24 cellular contexts compared by ENCODE assay signal in the genomic region with DNA sequence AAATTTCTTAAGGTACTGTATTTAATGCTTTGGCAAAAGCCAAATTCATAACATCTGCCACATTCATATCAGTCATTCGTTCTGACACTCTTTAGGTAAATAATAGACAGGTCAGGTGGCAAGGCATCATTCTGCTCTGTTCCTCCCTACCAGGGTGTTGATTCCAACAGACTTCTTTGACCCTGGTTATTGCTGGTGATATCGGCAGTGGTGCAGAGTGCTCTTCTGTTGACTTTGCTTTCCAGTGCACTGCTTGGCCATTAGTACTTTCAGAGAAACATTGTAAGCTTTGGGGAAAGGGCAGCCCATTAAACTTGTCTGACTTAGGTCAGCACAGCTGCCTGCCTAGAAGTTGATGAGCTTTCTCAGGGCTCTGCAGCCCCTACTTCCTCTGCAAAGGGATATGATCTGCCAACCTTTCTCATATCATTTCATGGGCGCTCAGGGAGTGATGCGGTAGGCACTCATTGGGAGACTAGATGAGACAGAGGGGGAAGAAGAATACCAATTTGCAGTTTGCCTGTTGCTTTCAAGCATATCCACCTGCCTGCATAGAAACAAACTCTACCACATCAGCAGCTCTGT.
DNase-seq lines count a peak whose midpoint lies in the region; ATAC-seq, FAIRE-seq and TF ChIP-seq lines count a peak whose summit lies in the region.
"Had no signal": no experiment of that assay in that cellular context is flagged by ENCODE, and none has a peak within 500 bp of the region (broad histone marks: within the 10 kb centered on the region; RNA-seq: fewer than 3 reads in every experiment).

No MANE protein-coding gene starts in this region.

- FAIRE-seq in H54 (lab: Jason Lieb, UNC), result no peak
- FAIRE-seq: A549, GM12892, HTR-8/SVneo had no signal

- H3K27ac Mint-ChIP-seq in Calu3 (ENCODE audit: unreplicated experiment) (no peak overlapping the region), endothelial cell (ENCODE audit: unreplicated experiment) (peak overlapping the region; percentile 68)
- H3K27ac Mint-ChIP-seq: B cell; CD4-positive, alpha-beta T cell had no signal

- H3K27me3 Mint-ChIP-seq in Calu3 (ENCODE audit: unreplicated experiment) (no peaks in the 10 kb centered on the region), endothelial cell (ENCODE audit: unreplicated experiment) (no peaks in the 10 kb centered on the region)
- H3K27me3 Mint-ChIP-seq: B cell; CD4-positive, alpha-beta T cell had no signal

- H3K27me3 ChIP-seq in BLaER1 (no peaks in the 10 kb centered on the region), BE2C (no peaks in the 10 kb centered on the region)

- H3K4me3 ChIP-seq in BLaER1, result no peak overlapping the region
- no peak overlapping the region for H3K4me3 ChIP-seq in mucosa of descending colon
- no peak overlapping the region for H3K4me3 ChIP-seq in BE2C (ENCODE audit: low read depth, low read length)
- H3K4me3 ChIP-seq: A549 had no signal

- H3K4me1 Mint-ChIP-seq in Calu3 (ENCODE audit: low read depth, unreplicated experiment) (peaks cover 13% of the 10 kb centered on the region), endothelial cell (ENCODE audit: unreplicated experiment) (peaks cover 21% of the 10 kb centered on the region)

- DNase-seq in Calu3, result no peak
- no peak for DNase-seq in endothelial cell (ENCODE audit: low spot score)
- no peak for DNase-seq in mucosa of descending colon
- no peak for DNase-seq in superior temporal gyrus (ENCODE audit: extremely low spot score)
- no peak for DNase-seq in BE2C
- no peak for DNase-seq in NCI-H446 treated with DMSO at 0.1 percent for 48 hours (lab: John Stamatoyannopoulos, UW)
- no peak for DNase-seq in H54 (ENCODE audit: insufficient read length, low spot score)
- DNase-seq: CD4-positive, alpha-beta T cell; DMS153; GOT3; NCI-H1694; NCI-H2081; NCI-H510A treated with DMSO at 0.1 percent for 48 hours; NCI-H774; SIG-M5; SK-N-SH had no signal

- CTCF ChIA-PET in Calu3 (lab: Charles Lee), result no interaction called here

- H3K9ac ChIP-seq in BLaER1, result no peak overlapping the region
- H3K9ac ChIP-seq: KMS-11, SK-N-SH had no signal

- H4K20me1 ChIP-seq in BLaER1, result peaks cover 7% of the 10 kb centered on the region; the same call in 1 of the 2 replicates

- no peak for TF ChIP-seq POLR2A in H54 (IDR thresholded peaks at IDR 0.05; ENCODE audit: low read depth, low read length)

- peak; percentile 47 for ATAC-seq in mucosa of descending colon
- ATAC-seq: A549, HCT116, Panc1 had no signal

- H3K4me2 ChIP-seq in BLaER1, result peak overlapping the region; percentile 27; the same call in 1 of the 2 replicates
- H3K4me2 ChIP-seq: A549, KMS-11, SK-N-SH had no signal

- no peak overlapping the region for H3K27ac ChIP-seq in BLaER1
- H3K27ac ChIP-seq: A549, KMS-11 had no signal

- no peaks in the 10 kb centered on the region for H3K9me3 Mint-ChIP-seq in Calu3 (ENCODE audit: low read depth, unreplicated experiment)
- no peaks in the 10 kb centered on the region for H3K9me3 Mint-ChIP-seq in endothelial cell (ENCODE audit: unreplicated experiment)
- H3K9me3 Mint-ChIP-seq: CD4-positive, alpha-beta T cell had no signal

- intact Hi-C loops in Calu3 (cut with micrococcal nuclease; ENCODE audit: unreplicated experiment) (no loop called here), mucosa of descending colon (cut with DNase I, micrococcal nuclease) (no loop called here)

- peaks cover 17% of the 10 kb centered on the region for H3K4me1 ChIP-seq in BLaER1
- peaks cover 4% of the 10 kb centered on the region for H3K4me1 ChIP-seq in mucosa of descending colon (ENCODE audit: low read depth)
- H3K4me1 ChIP-seq in BE2C, result peaks cover 19% of the 10 kb centered on the region
- H3K4me1 ChIP-seq: A549 had no signal

- H3K4me3 Mint-ChIP-seq in Calu3 (ENCODE audit: low read depth, unreplicated experiment) (no peak overlapping the region), endothelial cell (ENCODE audit: unreplicated experiment) (peak overlapping the region; percentile 7)
- H3K4me3 Mint-ChIP-seq: B cell; CD4-positive, alpha-beta T cell had no signal

- peaks cover 79% of the 10 kb centered on the region for H3K36me3 ChIP-seq in BLaER1
- H3K36me3 ChIP-seq in mucosa of descending colon (ENCODE audit: low read depth), result no peaks in the 10 kb centered on the region
- peaks cover 19% of the 10 kb centered on the region for H3K36me3 ChIP-seq in BE2C

- BruUV-seq in Calu3 (replicated peaks; lab: Mats Ljungman, UMichigan), result TSS peak; percentile 2

- H3K36me3 Mint-ChIP-seq in Calu3 (ENCODE audit: insufficient read depth, unreplicated experiment), result peaks cover 26% of the 10 kb centered on the region
- peaks cover 48% of the 10 kb centered on the region for H3K36me3 Mint-ChIP-seq in endothelial cell (ENCODE audit: low read depth, unreplicated experiment)

- no peak for TF ChIP-seq CTCF in Calu3 (IDR thresholded peaks at IDR 0.05; ENCODE audit: unreplicated experiment)
- TF ChIP-seq CTCF in endothelial cell (IDR thresholded peaks at IDR 0.05; ENCODE audit: unreplicated experiment), result no peak
- TF ChIP-seq CTCF in mucosa of descending colon (IDR thresholded peaks at IDR 0.05), result no peak
- no peak for TF ChIP-seq CTCF in BE2C (IDR thresholded peaks at IDR 0.05; ENCODE audit: low read depth, low read length)

- H3K9me3 ChIP-seq in BLaER1 (no peaks in the 10 kb centered on the region), mucosa of descending colon (no peaks in the 10 kb centered on the region), BE2C (no peaks in the 10 kb centered on the region)
- H3K9me3 ChIP-seq: A549, SK-N-SH had no signal
